Comparison of ENCODE assay signal across 28 cellular contexts in the genomic region with DNA sequence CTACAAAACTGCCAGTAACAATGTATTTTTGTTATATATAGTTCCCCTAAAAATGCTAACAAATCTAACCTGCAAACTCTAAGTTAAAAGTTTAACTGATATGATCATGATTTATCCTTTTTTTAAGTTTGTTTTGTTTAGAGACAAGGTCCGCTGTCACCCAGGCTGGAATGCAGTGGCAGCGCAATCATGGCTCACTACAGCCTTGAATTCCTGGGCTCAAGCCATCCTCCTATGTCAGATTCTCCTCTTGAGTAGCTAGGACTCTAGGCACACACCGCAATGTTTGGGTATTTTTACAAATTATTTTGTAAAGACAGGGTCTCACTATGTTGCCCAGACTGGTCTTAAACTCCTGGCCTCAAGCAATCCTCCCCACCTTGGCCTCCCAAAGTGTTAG.
"Had no signal": no experiment of that assay in that cellular context is flagged by ENCODE, and none has a peak within 500 bp of the region (broad histone marks: within the 10 kb centered on the region; RNA-seq: fewer than 3 reads in every experiment).

No MANE protein-coding gene starts in this region.

- FAIRE-seq: keratinocyte had no signal

- H3K36me3 Mint-ChIP-seq: natural killer cell treated with Interleukin-12 subunit alpha and Interleukin-12 subunit beta and Interleukin-15 and Interleukin-18, amount 100 ng/mL, for 72 hours had no signal

- H3K36me3 ChIP-seq: thyroid gland had no signal

- H3K27me3 ChIP-seq: left lung, stomach, testis, thyroid gland, transverse colon, upper lobe of left lung, vagina had no signal

- H3K27ac Mint-ChIP-seq: naive thymus-derived CD4-positive, alpha-beta T cell; natural killer cell treated with Interleukin-12 subunit alpha and Interleukin-12 subunit beta and Interleukin-15 and Interleukin-18, amount 100 ng/mL, for 72 hours; stimulated activated naive B cell treated with anti-CD40 and anti-IgM and Interleukin-4, amounts not matched to agents 10 μg/mL and 1 μg/mL and 100 μg/mL, for 72 hours had no signal

- H3K4me1 Mint-ChIP-seq: stimulated activated naive B cell treated with anti-CD40 and anti-IgM and Interleukin-4, amounts not matched to agents 10 μg/mL and 1 μg/mL and 100 μg/mL, for 72 hours had no signal

- H2AFZ ChIP-seq: parathyroid adenoma had no signal

- H3K4me1 ChIP-seq: left lung, parathyroid adenoma, stomach, testis, transverse colon, upper lobe of left lung, vagina had no signal

- H3K4me3 ChIP-seq: left lung, lung, mucosa of descending colon, psoas muscle, skin epidermis, stomach, testis, thyroid gland, transverse colon, upper lobe of left lung, vagina had no signal

- H3K9me3 Mint-ChIP-seq: naive thymus-derived CD4-positive, alpha-beta T cell; natural killer cell treated with Interleukin-12 subunit alpha and Interleukin-12 subunit beta and Interleukin-15 and Interleukin-18, amount 100 ng/mL, for 72 hours; stimulated activated naive B cell treated with anti-CD40 and anti-IgM and Interleukin-4, amounts not matched to agents 10 μg/mL and 1 μg/mL and 100 μg/mL, for 72 hours had no signal

- H3K9ac ChIP-seq: parathyroid adenoma had no signal

- H3K9me3 ChIP-seq: left lung, mucosa of descending colon, psoas muscle, stomach, testis, thyroid gland, transverse colon, upper lobe of left lung, vagina had no signal

- H3K27me3 Mint-ChIP-seq: naive thymus-derived CD4-positive, alpha-beta T cell; natural killer cell treated with Interleukin-12 subunit alpha and Interleukin-12 subunit beta and Interleukin-15 and Interleukin-18, amount 100 ng/mL, for 72 hours; stimulated activated naive B cell treated with anti-CD40 and anti-IgM and Interleukin-4, amounts not matched to agents 10 μg/mL and 1 μg/mL and 100 μg/mL, for 72 hours had no signal

- ATAC-seq: left cardiac atrium; left lung; mucosa of descending colon; naive thymus-derived CD4-positive, alpha-beta T cell; natural killer cell treated with Interleukin-12 subunit alpha and Interleukin-12 subunit beta and Interleukin-15 and Interleukin-18, amount 100 ng/mL, for 72 hours; psoas muscle; sciatic nerve; stimulated activated naive B cell treated with anti-CD40 and anti-IgM and Interleukin-4, amounts not matched to agents 10 μg/mL and 1 μg/mL and 100 μg/mL, for 72 hours; stimulated activated naive CD8-positive, alpha-beta T cell treated with anti-CD3 and anti-CD28 coated beads, Interleukin-15, Interleukin-2, amounts not matched to agents 100 U/mL and 50 U/mL, for 24 hours had no signal

- H3K27ac ChIP-seq: left lung, parathyroid adenoma, psoas muscle, skin epidermis, stomach, testis, thyroid gland, transverse colon, upper lobe of left lung, vagina had no signal

- DNase-seq: hippocampal formation; kidney glomerular epithelial cell; left cardiac atrium; left lung; mesendoderm; midbrain; mucosa of descending colon; naive thymus-derived CD4-positive, alpha-beta T cell; nucleus accumbens; psoas muscle; stimulated activated CD4-positive, alpha-beta T cell treated with anti-CD3 and anti-CD28 coated beads, Interleukin-12 subunit alpha, Interleukin-12 subunit beta, amount 100 ng/mL, for 4 hours; stimulated activated CD4-positive, alpha-beta T cell treated with anti-CD3 and anti-CD28 coated beads, Interleukin-15, amount 100 ng/mL, for 24 hours; stimulated activated CD4-positive, alpha-beta T cell treated with anti-CD3 and anti-CD28 coated beads, Interleukin-2, amount 100 ng/mL, for 24 hours; stimulated activated CD4-positive, alpha-beta T cell treated with anti-CD3 and anti-CD28 coated beads, Interleukin-4, amount 100 ng/mL, for 1 hour; stimulated activated naive B cell treated with anti-CD40 and anti-IgM and Interleukin-4, amounts not matched to agents 10 μg/mL and 1 μg/mL and 100 μg/mL, for 72 hours; stimulated activated naive CD8-positive, alpha-beta T cell treated with anti-CD3 and anti-CD28 coated beads, Interleukin-15, Interleukin-2, amounts not matched to agents 100 U/mL and 50 U/mL, for 24 hours; stomach; testis; transverse colon; upper lobe of left lung had no signal

- H3K4me3 Mint-ChIP-seq: naive thymus-derived CD4-positive, alpha-beta T cell; natural killer cell treated with Interleukin-12 subunit alpha and Interleukin-12 subunit beta and Interleukin-15 and Interleukin-18, amount 100 ng/mL, for 72 hours; stimulated activated naive B cell treated with anti-CD40 and anti-IgM and Interleukin-4, amounts not matched to agents 10 μg/mL and 1 μg/mL and 100 μg/mL, for 72 hours had no signal

- H3K79me2 ChIP-seq: parathyroid adenoma had no signal
